ENCODE assay signal across 30 cellular contexts in the genomic region with DNA sequence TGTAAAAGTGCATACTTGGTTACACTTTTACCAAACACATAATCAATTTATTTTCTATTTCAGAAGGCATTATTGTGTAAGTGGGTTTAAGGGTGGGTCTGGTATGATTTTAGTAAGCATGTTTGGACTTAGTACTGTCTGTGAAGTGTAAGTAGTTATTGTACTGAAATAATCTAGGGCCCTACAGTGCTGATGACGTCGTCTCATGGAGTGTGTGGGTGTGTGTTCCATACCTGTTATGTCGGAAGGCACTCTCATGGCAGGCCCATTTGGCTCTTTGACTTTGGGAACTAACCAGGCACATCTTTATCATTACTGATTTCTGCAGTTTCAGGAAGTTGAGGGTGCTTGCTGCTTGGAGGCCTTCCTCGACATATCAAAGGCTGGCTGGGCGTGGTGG.
DNase-seq lines count a peak whose midpoint lies in the region; ATAC-seq and TF ChIP-seq lines count a peak whose summit lies in the region.
"Had no signal": no experiment of that assay in that cellular context is flagged by ENCODE, and none has a peak within 500 bp of the region (broad histone marks: within the 10 kb centered on the region; RNA-seq: fewer than 3 reads in every experiment).

No MANE protein-coding gene starts in this region.

- no peaks in the 10 kb centered on the region for H3K27me3 ChIP-seq in HCT116 (ENCODE audit: insufficient read depth, low read length)
- H3K27me3 ChIP-seq in adipocyte (replicated peaks; ENCODE audit: control insufficient read depth, insufficient read depth, low read length): no peaks in the 10 kb centered on the region
- H3K27me3 ChIP-seq in subcutaneous abdominal adipose tissue (ENCODE audit: control insufficient read depth in 5 of 5, insufficient read depth in 4 of 5, low read length in 5 of 5): no peaks in the 10 kb centered on the region
- H3K27me3 ChIP-seq: body of pancreas, upper lobe of right lung had no signal

- intact Hi-C loops in HCT116 (cut with micrococcal nuclease): no loop called here

- CTCF ChIA-PET in HCT116 (lab: Charles Lee): no interaction called here

- H3K9me2 ChIP-seq in HCT116 (ENCODE audit: insufficient read depth): no peaks in the 10 kb centered on the region

- no peak overlapping the region for H2AFZ ChIP-seq in HCT116 (ENCODE audit: low read depth, low read length, poor library complexity, severe bottlenecking)

- in situ Hi-C loops in ACHN (cut with HindIII; ENCODE audit: low pct_ligation_motif_present, low pct_unique_long_range_greater_than_20kb, low sequenced_read_pairs): no loop called here

- no peak for ATAC-seq in HCT116
- ATAC-seq: activated CD8-positive, alpha-beta T cell treated with anti-CD3 and anti-CD28 coated beads, Interleukin-2, amount 10 ng/mL, durations not matched to agents 7 days and 5 days; activated naive CD8-positive, alpha-beta T cell treated with anti-CD3 and anti-CD28 coated beads, Interleukin-2, amount 50 U/mL, for 24 hours; body of pancreas; left lobe of liver; naive thymus-derived CD4-positive, alpha-beta T cell; stimulated activated naive CD8-positive, alpha-beta T cell treated with anti-CD3 and anti-CD28 coated beads, Interleukin-15, amount 100 ng/mL, for 72 hours; upper lobe of right lung had no signal

- H3K4me2 ChIP-seq in HCT116 (ENCODE audit: low read length): peak overlapping the region; percentile 31; the same call in 1 of the 2 replicates
- H3K4me2 ChIP-seq: KMS-11 had no signal

- peaks cover 19 to 35% of the 10 kb centered on the region in 2 experiments for H3K4me1 ChIP-seq in HCT116 (ENCODE audit: control insufficient read depth in 1 of 2, insufficient read depth in 2 of 2, low read length in 2 of 2)
- H3K4me1 ChIP-seq in adipocyte (ENCODE audit: control insufficient read depth, insufficient read depth, low read length): peaks cover 75% of the 10 kb centered on the region
- peaks cover 12 to 67% (median 62%) of the 10 kb centered on the region in 5 donors for H3K4me1 ChIP-seq in subcutaneous abdominal adipose tissue (ENCODE audit: control insufficient read depth in 5 of 5, insufficient read depth in 5 of 5, low read length in 5 of 5)
- H3K4me1 ChIP-seq: body of pancreas had no signal

- POLR2A ChIA-PET in HCT116 (lab: Charles Lee): no interaction called here

- H3K4me3 ChIP-seq in HCT116 (replicated peaks in 1 of 2; ENCODE audit: low read depth in 1 of 2, low read length in 2 of 2): no peak overlapping the region
- H3K4me3 ChIP-seq in adipocyte (ENCODE audit: low read length): no peak overlapping the region
- H3K4me3 ChIP-seq in fibroblast of mammary gland (ENCODE audit: control insufficient read depth, low read depth, low read length): no peak overlapping the region
- no peak overlapping the region for H3K4me3 ChIP-seq in subcutaneous abdominal adipose tissue (ENCODE audit: low read depth in 1 of 5, low read length in 5 of 5)
- H3K4me3 ChIP-seq: body of pancreas, psoas muscle, SK-N-MC, upper lobe of right lung had no signal

- no peaks in the 10 kb centered on the region for H3K36me3 ChIP-seq in HCT116 (ENCODE audit: control insufficient read depth in 1 of 2, insufficient read depth in 2 of 2, low read length in 2 of 2)
- no peaks in the 10 kb centered on the region for H3K36me3 ChIP-seq in adipocyte (ENCODE audit: control insufficient read depth, insufficient read depth, low read length, severe bottlenecking)
- no peaks in the 10 kb centered on the region for H3K36me3 ChIP-seq in subcutaneous abdominal adipose tissue (ENCODE audit: control insufficient read depth in 5 of 5, insufficient read depth in 5 of 5, low read length in 5 of 5)
- H3K36me3 ChIP-seq: upper lobe of right lung had no signal

- H3K9ac ChIP-seq in HCT116 (ENCODE audit: low read length): no peak overlapping the region
- peak overlapping the region; percentile 29 for H3K9ac ChIP-seq in adipocyte (ENCODE audit: low read length)
- peak overlapping the region in 1 of 5 donors; percentile 2 for H3K9ac ChIP-seq in subcutaneous abdominal adipose tissue (ENCODE audit: low read length in 5 of 5)
- H3K9ac ChIP-seq: KMS-11 had no signal

- no TSS peak for BruUV-seq in HCT116 (replicated peaks; lab: Mats Ljungman, UMichigan)

- no peak for TF ChIP-seq POLR2A in HCT116 (IDR thresholded peaks at IDR 0.05; ENCODE audit: borderline replicate concordance, extremely low read depth, insufficient read depth, insufficient read length)

- RAD21 ChIA-PET in HCT116 (lab: Charles Lee; ENCODE audit: low non-redundant PET in 1 of 2, low total read pairs in 2 of 2, uncharacterized antibody in 2 of 2, unreplicated experiment in 2 of 2): no interaction called here

- no peak overlapping the region for H3K27ac ChIP-seq in HCT116 (ENCODE audit: low read depth, low read length)
- peak overlapping the region; percentile 99 for H3K27ac ChIP-seq in subcutaneous abdominal adipose tissue (ENCODE audit: low read depth, low read length)
- H3K27ac ChIP-seq: body of pancreas, KMS-11, psoas muscle, SK-N-MC, upper lobe of right lung had no signal

- no peaks in the 10 kb centered on the region for H4K20me1 ChIP-seq in HCT116 (ENCODE audit: insufficient read depth)

- no peak for TF ChIP-seq RAD21 in HCT116 (IDR thresholded peaks at IDR 0.05; ENCODE audit: low read depth)

- TF ChIP-seq CTCF in HCT116 (IDR thresholded peaks at IDR 0.05 in 2 of 3, conservative IDR thresholded peaks at IDR 0.05 in 1 of 3; ENCODE audit: borderline replicate concordance in 1 of 3, insufficient read depth in 1 of 3, low read depth in 2 of 3, low read length in 2 of 3) (no peak), fibroblast of mammary gland (conservative IDR thresholded peaks at IDR 0.05; ENCODE audit: control insufficient read depth, insufficient read depth, low read depth, low read length) (no peak)

- no peak for DNase-seq in HCT116 (ENCODE audit: low read depth, low spot score)
- no peak for DNase-seq in adipocyte (ENCODE audit: low read depth)
- peak; percentile 56 for DNase-seq in fibroblast of mammary gland (ENCODE audit: low read depth)
- no peak for DNase-seq in activated T-cell treated with anti-CD3 and anti-CD28 coated beads for 4 hours
- no peak for DNase-seq in A172 (ENCODE audit: low spot score)
- no peak for DNase-seq in ACHN
- no peak for DNase-seq in glomerular visceral epithelial cell (ENCODE audit: extremely low spot score)
- DNase-seq: activated CD4-positive, CD25-positive, alpha-beta regulatory T cell treated with anti-CD3 and anti-CD28 coated beads, Interleukin-2, amount 50 U/mL, for 72 hours; activated CD8-positive, alpha-beta T cell treated with anti-CD3 and anti-CD28 coated beads, Interleukin-2, amount 10 ng/mL, durations not matched to agents 7 days and 5 days; activated effector memory CD4-positive, alpha-beta T cell treated with anti-CD3 and anti-CD28 coated beads, Interleukin-2, amount 50 U/mL, for 16 hours; activated naive CD8-positive, alpha-beta T cell treated with anti-CD3 and anti-CD28 coated beads, Interleukin-2, amount 50 U/mL, for 24 hours; CD4-positive, CD25-positive, alpha-beta regulatory T cell; effector memory CD4-positive, alpha-beta T cell; MM.1S; naive thymus-derived CD4-positive, alpha-beta T cell; NCI-H1436 treated with DMSO at 0.1 percent for 48 hours; NCI-H2107; NCI-H774; nucleus accumbens; psoas muscle; small intestine; stimulated activated CD4-positive, alpha-beta T cell treated with anti-CD3 and anti-CD28 coated beads, Interleukin-1b, Interleukin-23, amount 100 ng/mL, for 48 hours; stimulated activated CD8-positive, alpha-beta memory T cell treated with anti-CD3 and anti-CD28 coated beads, Interleukin-4, amount 100 ng/mL, for 48 hours; stimulated activated naive CD8-positive, alpha-beta T cell treated with anti-CD3 and anti-CD28 coated beads, Interleukin-15, amount 100 ng/mL, for 72 hours; upper lobe of right lung had no signal

- H3K9me3 ChIP-seq in HCT116 (ENCODE audit: control insufficient read depth in 1 of 2, insufficient read depth in 1 of 2, low read depth in 1 of 2, low read length in 2 of 2) (no peaks in the 10 kb centered on the region), adipocyte (ENCODE audit: control insufficient read depth, low read length) (no peaks in the 10 kb centered on the region), subcutaneous abdominal adipose tissue (ENCODE audit: control insufficient read depth in 5 of 5, low read length in 5 of 5) (no peaks in the 10 kb centered on the region)
- H3K9me3 ChIP-seq: body of pancreas, psoas muscle, upper lobe of right lung had no signal

- H3K79me2 ChIP-seq in HCT116 (ENCODE audit: insufficient read depth, low read length): no peaks in the 10 kb centered on the region

TF ChIP-seq in HCT116, 20 proteins besides CTCF, POLR2A, EP300 and RAD21:
- TF ChIP-seq CBX3 (IDR thresholded peaks at IDR 0.05; ENCODE audit: low read depth) (no peak), SRF (IDR thresholded peaks at IDR 0.05; ENCODE audit: low read depth) (no peak)
